In genomic region chr7:22808140-22808539, GRCh38 we compare ENCODE assay signal across 14 cellular contexts. TPM values are rescaled to one million over a fixed set of nuclear protein-coding genes. Genes with fewer than 3 reads are reported as not detected.
A peak's percentile ranks its signal among the peaks of the same experiment; 100 is the strongest.
DNase-seq lines count a peak whose midpoint lies in the region; ATAC-seq and TF ChIP-seq lines count a peak whose summit lies in the region.
"Had no signal": no experiment of that assay in that cellular context is flagged by ENCODE, and none has a peak within 500 bp of the region (broad histone marks: within the 10 kb centered on the region; RNA-seq: fewer than 3 reads in every experiment).

No MANE protein-coding gene starts in this region.

- peaks cover 61 to 73% of the 10 kb centered on the region in 2 experiments for H3K4me1 Mint-ChIP-seq in H9
- H3K4me1 Mint-ChIP-seq in stimulated activated naive B cell treated with anti-CD40 and anti-IgM and Interleukin-4, amounts not matched to agents 10 μg/mL and 1 μg/mL and 100 μg/mL, for 72 hours = peaks cover 9 to 19% of the 10 kb centered on the region in 2 donors

- H2AFZ ChIP-seq in H9 (ENCODE audit: low read length) = no peak overlapping the region

- no peaks in the 10 kb centered on the region for H3K79me2 ChIP-seq in H9 (ENCODE audit: insufficient read depth, low read length)

- H2BK12ac ChIP-seq in H9 (ENCODE audit: insufficient read length, low read depth, low read length) = no peak overlapping the region

- H4K8ac ChIP-seq in H9 (replicated peaks; ENCODE audit: insufficient read length, low read depth, low read length) = no peak overlapping the region

- no peaks in the 10 kb centered on the region for H3K23me2 ChIP-seq in H9 (ENCODE audit: insufficient read length, low read depth, low read length, poor library complexity, severe bottlenecking)

- H3K27me3 ChIP-seq in H9 (ENCODE audit: insufficient read depth, low read length) (no peaks in the 10 kb centered on the region), HUES64 (ENCODE audit: insufficient read depth, low read length) (no peaks in the 10 kb centered on the region), iPS-20b (ENCODE audit: insufficient read depth, low read length) (no peaks in the 10 kb centered on the region)
- H3K27me3 ChIP-seq: BLaER1 treated with 17β-estradiol and CSF1 and Interleukin-3, amounts not matched to agents 10 nM and 100 nM had no signal

- no peak overlapping the region for H3K4me2 ChIP-seq in H9 (ENCODE audit: insufficient read depth, insufficient read length, low read length)
- H3K4me2 ChIP-seq: BLaER1 treated with 17β-estradiol and CSF1 and Interleukin-3, amounts not matched to agents 10 nM and 100 nM had no signal

- WGBS in H9 (ENCODE audit: extremely low coverage, insufficient read length, low lambda C conversion rate) = no CpG with 5 or more reads among the region's 6 CpGs
- WGBS in HUES64 = 87% methylated on average over 6 of the region's 6 CpGs

- H2BK15ac ChIP-seq in H9 (ENCODE audit: low read depth, low read length) = no peak overlapping the region

- no peak for DNase-seq in H9
- DNase-seq in stimulated activated naive B cell treated with anti-CD40 and anti-IgM and Interleukin-4, amounts not matched to agents 10 μg/mL and 1 μg/mL and 100 μg/mL, for 72 hours = no peak
- no peak for DNase-seq in mesenteric fat pad (ENCODE audit: low spot score)
- DNase-seq in middle frontal gyrus (ENCODE audit: extremely low spot score, low spot score) = no peak
- DNase-seq: ACHN; CD4-positive, CD25-positive, alpha-beta regulatory T cell; DMS53; GF-D8; H7; KBM-7 had no signal

- ATAC-seq in stimulated activated naive B cell treated with anti-CD40 and anti-IgM and Interleukin-4, amounts not matched to agents 10 μg/mL and 1 μg/mL and 100 μg/mL, for 72 hours (replicated peaks) = no peak
- ATAC-seq in HG03097 (IDR thresholded peaks at IDR 0.05; ENCODE audit: low FRiP score, unreplicated experiment) = no peak

- H3K36me3 ChIP-seq in HUES64 (ENCODE audit: insufficient read depth, low read length) (peaks cover 14% of the 10 kb centered on the region), iPS-20b (ENCODE audit: insufficient read depth, low read depth, low read length) (peaks cover 16% of the 10 kb centered on the region)

- no peak overlapping the region for H2BK120ac ChIP-seq in H9 (ENCODE audit: low read depth, low read length, poor library complexity, severe bottlenecking)

- peak overlapping the region in 2 of 3 experiments; percentile 23 to 34; a peak in 3 of 7 replicates for H3K27ac Mint-ChIP-seq in H9
- H3K27ac Mint-ChIP-seq in stimulated activated naive B cell treated with anti-CD40 and anti-IgM and Interleukin-4, amounts not matched to agents 10 μg/mL and 1 μg/mL and 100 μg/mL, for 72 hours = peak overlapping the region; percentile 20
- H3K27ac Mint-ChIP-seq: CD4-positive, CD25-positive, alpha-beta regulatory T cell had no signal

- H4K91ac ChIP-seq in H9 (ENCODE audit: insufficient read length, low read depth, low read length) = no peak overlapping the region

- no peak overlapping the region; a peak in 1 of 5 replicates for H3K4me3 Mint-ChIP-seq in H9
- no peak overlapping the region for H3K4me3 Mint-ChIP-seq in stimulated activated naive B cell treated with anti-CD40 and anti-IgM and Interleukin-4, amounts not matched to agents 10 μg/mL and 1 μg/mL and 100 μg/mL, for 72 hours
- H3K4me3 Mint-ChIP-seq: CD4-positive, CD25-positive, alpha-beta regulatory T cell had no signal

- H3K27ac ChIP-seq in H9 (ENCODE audit: insufficient read length, low read depth, low read length) (no peak overlapping the region), HUES64 (ENCODE audit: low read depth, low read length) (peak overlapping the region; percentile 36; the same call in 1 of the 2 replicates), iPS-20b (ENCODE audit: low read length) (no peak overlapping the region)
- H3K27ac ChIP-seq: BLaER1 treated with 17β-estradiol and CSF1 and Interleukin-3, amounts not matched to agents 10 nM and 100 nM had no signal

- H3K9me3 ChIP-seq in H9 (ENCODE audit: control insufficient read depth, low read depth, low read length) (no peaks in the 10 kb centered on the region), HUES64 (ENCODE audit: insufficient read depth, low read depth, low read length) (no peaks in the 10 kb centered on the region; the same call in 1 of the 2 replicates), iPS-20b (ENCODE audit: insufficient read depth, low read depth, low read length) (peaks cover 3% of the 10 kb centered on the region; the same call in 1 of the 2 replicates)
- H3K9me3 ChIP-seq: BLaER1 treated with 17β-estradiol and CSF1 and Interleukin-3, amounts not matched to agents 10 nM and 100 nM had no signal

- no peak overlapping the region for H4K5ac ChIP-seq in H9 (ENCODE audit: insufficient read length, low read depth, low read length)

- H3K9me3 Mint-ChIP-seq in H9 = peaks cover 5% of the 10 kb centered on the region in 2 experiments; a peak in 2 of 5 replicates
- H3K9me3 Mint-ChIP-seq in stimulated activated naive B cell treated with anti-CD40 and anti-IgM and Interleukin-4, amounts not matched to agents 10 μg/mL and 1 μg/mL and 100 μg/mL, for 72 hours = no peaks in the 10 kb centered on the region
- H3K9me3 Mint-ChIP-seq: CD4-positive, CD25-positive, alpha-beta regulatory T cell had no signal

- no peak overlapping the region for H3K9ac ChIP-seq in H9 (ENCODE audit: extremely low read depth, insufficient read length, low read length)
- H3K9ac ChIP-seq in HUES64 (ENCODE audit: low read depth, low read length) = no peak overlapping the region
- H3K9ac ChIP-seq in iPS-20b (ENCODE audit: low read depth, low read length) = peak overlapping the region; percentile 30; the same call in 1 of the 2 replicates
- H3K9ac ChIP-seq: BLaER1 treated with 17β-estradiol and CSF1 and Interleukin-3, amounts not matched to agents 10 nM and 100 nM had no signal

- H2AK5ac ChIP-seq in H9 (ENCODE audit: insufficient read length, low read length) = no peak overlapping the region

- no peaks in the 10 kb centered on the region for H3K79me1 ChIP-seq in H9 (ENCODE audit: insufficient read depth, low read depth, low read length, poor library complexity, severe bottlenecking)

- TF ChIP-seq CTCF in H9 (conservative IDR thresholded peaks at IDR 0.05) = 0 out of 3 replicates have a peak, but pooled peaks have one; percentile 6

- H3K27me3 Mint-ChIP-seq in H9 (ENCODE audit: low read depth) = no peaks in the 10 kb centered on the region
- no peaks in the 10 kb centered on the region for H3K27me3 Mint-ChIP-seq in stimulated activated naive B cell treated with anti-CD40 and anti-IgM and Interleukin-4, amounts not matched to agents 10 μg/mL and 1 μg/mL and 100 μg/mL, for 72 hours

- H2BK20ac ChIP-seq in H9 (ENCODE audit: low read depth, low read length, poor library complexity, severe bottlenecking) = no peak overlapping the region

- H3K36me3 Mint-ChIP-seq in H9 (ENCODE audit: insufficient read depth in 1 of 3, low read depth in 3 of 3) = peaks cover 9 to 13% (median 10%) of the 10 kb centered on the region in 3 experiments
- H3K36me3 Mint-ChIP-seq in stimulated activated naive B cell treated with anti-CD40 and anti-IgM and Interleukin-4, amounts not matched to agents 10 μg/mL and 1 μg/mL and 100 μg/mL, for 72 hours = peaks cover 10 to 13% of the 10 kb centered on the region in 2 donors

- H3T11ph ChIP-seq in H9 (ENCODE audit: low read length) = no peak overlapping the region

- no peak overlapping the region for H3K18ac ChIP-seq in H9 (ENCODE audit: insufficient read length, low read depth, low read length)

- H3K14ac ChIP-seq in H9 (ENCODE audit: insufficient read depth, low read length) = no peak overlapping the region

- H3K4me1 ChIP-seq in H9 (ENCODE audit: insufficient read depth, low read length) (peaks cover 34% of the 10 kb centered on the region; the same call in 1 of the 2 replicates), HUES64 (ENCODE audit: insufficient read depth, low read length) (peaks cover 62% of the 10 kb centered on the region), iPS-20b (ENCODE audit: insufficient read depth, low read length) (peaks cover 47% of the 10 kb centered on the region)

- no peak overlapping the region for H3K23ac ChIP-seq in H9 (ENCODE audit: insufficient read length, low read depth, low read length)

- no peak overlapping the region for H3K56ac ChIP-seq in H9 (ENCODE audit: insufficient read length, low read depth, low read length)

- no peak overlapping the region for H3K4ac ChIP-seq in H9 (ENCODE audit: low read depth, low read length)

- H2BK5ac ChIP-seq in H9 (ENCODE audit: insufficient read length, low read length) = no peak overlapping the region

- H3K4me3 ChIP-seq in HUES64 (ENCODE audit: low read length) = no peak overlapping the region
- 0 out of 2 replicates have a peak overlapping the region, but pooled peaks have one; percentile 17 for H3K4me3 ChIP-seq in iPS-20b (ENCODE audit: low read length)
- H3K4me3 ChIP-seq: BLaER1 treated with 17β-estradiol and CSF1 and Interleukin-3, amounts not matched to agents 10 nM and 100 nM had no signal

- no peaks in the 10 kb centered on the region for H4K20me1 ChIP-seq in H9 (ENCODE audit: control insufficient read depth, insufficient read depth, insufficient read length)
- H4K20me1 ChIP-seq: BLaER1 treated with 17β-estradiol and CSF1 and Interleukin-3, amounts not matched to agents 10 nM and 100 nM had no signal

RNA-seq across cellular contexts. Expression of gene TOMM7, which starts 14.5 kb away (rescaled TPM):
- total RNA-seq in H9 (2021) (368 and 400 TPM in 2 replicates), mesenteric fat pad (248 TPM)
- 330 TPM for polyA plus RNA-seq in HUES64 (2013, experiment 1 of 2)
- polyA plus RNA-seq in HUES64 (2013, experiment 2 of 2) = 334 TPM
